1 cellular context compared by ENCODE assay signal in the genomic region with DNA sequence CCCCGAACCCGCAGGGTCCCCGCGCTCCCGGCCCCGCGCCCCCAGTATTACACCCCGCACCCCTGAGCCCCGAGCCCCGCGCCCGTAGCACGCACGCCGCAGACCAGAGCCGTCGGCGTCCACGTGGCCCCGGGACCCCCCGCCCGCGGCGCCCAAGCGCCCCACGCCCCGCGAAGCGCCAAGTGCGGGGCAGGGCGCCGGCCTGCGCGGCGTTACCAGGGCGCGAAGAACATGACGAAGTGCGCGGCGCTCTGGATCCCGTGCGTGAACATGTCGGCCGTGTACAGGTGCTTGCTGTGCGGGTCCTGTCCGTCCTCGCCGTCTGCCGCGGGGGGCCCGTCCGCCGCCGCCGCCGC.
TF ChIP-seq lines count a peak whose summit lies in the region.

No MANE protein-coding gene starts in this region.

TF ChIP-seq in A549, 52 proteins besides CTCF, POLR2A, EP300 and RAD21 (continued from another document):
- TF ChIP-seq REST (IDR thresholded peaks at IDR 0.05) (no peak), EHMT2 (IDR thresholded peaks at IDR 0.05; ENCODE audit: low read depth) (no peak), MAFK (IDR thresholded peaks at IDR 0.05; ENCODE audit: partially characterized antibody) (no peak), NPAS2 (CRISPR knock-in tag; IDR thresholded peaks at IDR 0.05; ENCODE audit: borderline replicate concordance) (no peak), ZFP36 (IDR thresholded peaks at IDR 0.05; ENCODE audit: borderline replicate concordance, partially characterized antibody) (no peak), PBX3 (IDR thresholded peaks at IDR 0.05) (no peak), MYC (IDR thresholded peaks at IDR 0.05; ENCODE audit: borderline replicate concordance, low read length) (no peak), FOSL2 (IDR thresholded peaks at IDR 0.05) (no peak), FOSL2 (CRISPR knock-in tag; IDR thresholded peaks at IDR 0.05) (no peak), GATA3 (IDR thresholded peaks at IDR 0.05; ENCODE audit: borderline replicate concordance) (no peak), HOXB13 (CRISPR knock-in tag; IDR thresholded peaks at IDR 0.05; ENCODE audit: low read depth) (no peak)
